16 cellular contexts compared by ENCODE assay signal in the genomic region with DNA sequence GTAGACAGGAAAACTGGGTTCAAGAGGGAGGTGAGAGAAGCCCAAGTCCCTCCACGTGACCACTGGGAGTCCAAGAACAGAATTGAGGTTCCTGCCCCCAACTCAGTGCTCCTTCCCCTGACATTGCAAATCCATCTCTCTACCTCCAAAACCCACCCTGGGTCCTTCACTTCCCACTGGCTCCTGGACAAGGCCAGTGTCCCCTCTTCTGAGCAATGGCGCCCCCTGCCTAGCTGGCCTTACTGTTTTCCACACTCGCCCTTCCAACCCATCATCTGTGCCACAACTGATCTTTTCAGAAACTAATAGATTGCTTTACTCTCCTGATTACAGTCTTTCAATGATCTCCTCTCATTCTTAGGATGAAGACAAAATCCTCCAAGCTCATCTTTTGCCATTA.
DNase-seq lines count a peak whose midpoint lies in the region; ATAC-seq, FAIRE-seq and TF ChIP-seq lines count a peak whose summit lies in the region.
"Had no signal": no experiment of that assay in that cellular context is flagged by ENCODE, and none has a peak within 500 bp of the region (broad histone marks: within the 10 kb centered on the region; RNA-seq: fewer than 3 reads in every experiment).

No MANE protein-coding gene starts in this region.

- ATAC-seq in RWPE2 (ENCODE audit: low read depth) (no peak), GM21381 (IDR thresholded peaks at IDR 0.05; ENCODE audit: unreplicated experiment) (no peak)
- ATAC-seq: left lobe of liver had no signal

- dilution Hi-C loops in keratinocyte (cut with MboI; ENCODE audit: extremely low pct_ligation_motif_present, low sequenced_read_pairs) = no loop called here

- H3K4me2 ChIP-seq in keratinocyte (ENCODE audit: control insufficient read depth, extremely low read depth, insufficient read depth, low read depth, low read length) = no peak overlapping the region

- H3K4me3 ChIP-seq in AG09309 (ENCODE audit: control insufficient read depth, low read depth, low read length) (no peak overlapping the region), RWPE2 (ENCODE audit: severe bottlenecking) (no peak overlapping the region), keratinocyte (ENCODE audit: control insufficient read depth in 2 of 3, extremely low read depth in 1 of 3, insufficient read depth in 2 of 3, low read depth in 1 of 3, low read length in 3 of 3) (no peak overlapping the region)
- H3K4me3 ChIP-seq: SJSA1 had no signal

- intact Hi-C loops in posterior vena cava (cut with DNase I) = no loop called here

- no peak for DNase-seq in AG09309 (ENCODE audit: low read depth)
- peak; percentile 1 for DNase-seq in DMS 273 treated with DMSO at 0.1 percent for 48 hours (lab: John Stamatoyannopoulos, UW)
- DNase-seq in RWPE2 (ENCODE audit: low spot score) = peak; percentile 64
- DNase-seq in keratinocyte (ENCODE audit: low read depth, low spot score) = no peak
- DNase-seq in NK-92 (lab: John Stamatoyannopoulos, UW; ENCODE audit: unreplicated experiment) = no peak
- DNase-seq in RPMI8226 = no peak
- no peak for DNase-seq in posterior vena cava (ENCODE audit: low spot score)
- DNase-seq: activated naive CD4-positive, alpha-beta T cell treated with Interleukin-2 at 50 U/mL for 16 hours; foreskin melanocyte; stimulated activated CD4-positive, alpha-beta T cell treated with anti-CD3 and anti-CD28 coated beads, Interleukin-4, amount 100 ng/mL, for 1 hour had no signal

- no peak overlapping the region for H3K9ac ChIP-seq in keratinocyte (ENCODE audit: control insufficient read depth, extremely low read depth, insufficient read depth, low read length)
- H3K9ac ChIP-seq: parathyroid adenoma had no signal

- H3K27ac ChIP-seq in RWPE2 (ENCODE audit: poor library complexity, severe bottlenecking) (no peak overlapping the region), keratinocyte (ENCODE audit: control insufficient read depth, insufficient read depth, low read length) (no peak overlapping the region)
- H3K27ac ChIP-seq: parathyroid adenoma, SJSA1 had no signal

- no peak for FAIRE-seq in keratinocyte (lab: Jason Lieb, UNC)
- FAIRE-seq: colon, GM12892 had no signal

- peaks cover 5% of the 10 kb centered on the region for H3K27me3 ChIP-seq in RWPE2 (ENCODE audit: insufficient read depth, poor library complexity, severe bottlenecking)
- peaks cover 45% of the 10 kb centered on the region for H3K27me3 ChIP-seq in keratinocyte (ENCODE audit: control insufficient read depth, extremely low read depth, insufficient read depth, low read length)
- H3K27me3 ChIP-seq: SJSA1 had no signal

- H4K20me1 ChIP-seq in keratinocyte (ENCODE audit: control insufficient read depth, extremely low read depth, insufficient read depth, low read length) = no peaks in the 10 kb centered on the region

- H3K9me3 ChIP-seq in RWPE2 (ENCODE audit: severe bottlenecking) = no peaks in the 10 kb centered on the region
- no peaks in the 10 kb centered on the region for H3K9me3 ChIP-seq in keratinocyte (ENCODE audit: control insufficient read depth, low read depth, low read length)
- H3K9me3 ChIP-seq: SJSA1 had no signal

- H3K9me1 ChIP-seq in keratinocyte (ENCODE audit: control insufficient read depth, extremely low read depth, insufficient read depth, low read length) = no peaks in the 10 kb centered on the region

- H3K36me3 ChIP-seq in RWPE2 (ENCODE audit: low read depth) (no peaks in the 10 kb centered on the region), keratinocyte (ENCODE audit: control insufficient read depth in 2 of 2, extremely low read depth in 1 of 2, insufficient read depth in 2 of 2, low read length in 2 of 2) (no peaks in the 10 kb centered on the region)
- H3K36me3 ChIP-seq: SJSA1 had no signal

- TF ChIP-seq CTCF in AG09309 (IDR thresholded peaks at IDR 0.05; ENCODE audit: control insufficient read depth, insufficient read depth, low read depth, low read length, missing control alignments) (peak; percentile 12), RWPE2 (IDR thresholded peaks at IDR 0.05; ENCODE audit: poor library complexity, severe bottlenecking) (no peak), keratinocyte (optimal IDR thresholded peaks at IDR 0.05 in 1 of 3, IDR thresholded peaks at IDR 0.05 in 1 of 3, conservative IDR thresholded peaks at IDR 0.05 in 1 of 3; ENCODE audit: extremely low read depth in 1 of 3, insufficient read depth in 2 of 3, low read length in 3 of 3) (peak in 2 of 3 experiments; percentile 48 to 66)

- no peaks in the 10 kb centered on the region for H3K79me2 ChIP-seq in keratinocyte (ENCODE audit: control insufficient read depth, insufficient read depth, low read length)
- H3K79me2 ChIP-seq: parathyroid adenoma had no signal

- H3K4me1 ChIP-seq in RWPE2 (ENCODE audit: insufficient read depth, poor library complexity, severe bottlenecking) = no peaks in the 10 kb centered on the region
- H3K4me1 ChIP-seq in keratinocyte (ENCODE audit: control insufficient read depth, extremely low read depth, insufficient read depth, low read length) = no peaks in the 10 kb centered on the region
- H3K4me1 ChIP-seq: parathyroid adenoma, SJSA1 had no signal

- no peak overlapping the region for H2AFZ ChIP-seq in keratinocyte (ENCODE audit: control insufficient read depth, low read length)
- H2AFZ ChIP-seq: parathyroid adenoma had no signal

Comparison
In these comparisons a context has a peak if more than half of its experiments do, and no peak if none do; other contexts are left out.
1. DNase-seq: peak in DMS 273 treated with DMSO at 0.1 percent for 48 hours (single experiment) and RWPE2 (single experiment); none in AG09309 (single experiment), keratinocyte (single experiment), NK-92 (single experiment), RPMI8226 (single experiment) and posterior vena cava (single experiment).